1 cellular context compared by ENCODE assay signal in the genomic region with DNA sequence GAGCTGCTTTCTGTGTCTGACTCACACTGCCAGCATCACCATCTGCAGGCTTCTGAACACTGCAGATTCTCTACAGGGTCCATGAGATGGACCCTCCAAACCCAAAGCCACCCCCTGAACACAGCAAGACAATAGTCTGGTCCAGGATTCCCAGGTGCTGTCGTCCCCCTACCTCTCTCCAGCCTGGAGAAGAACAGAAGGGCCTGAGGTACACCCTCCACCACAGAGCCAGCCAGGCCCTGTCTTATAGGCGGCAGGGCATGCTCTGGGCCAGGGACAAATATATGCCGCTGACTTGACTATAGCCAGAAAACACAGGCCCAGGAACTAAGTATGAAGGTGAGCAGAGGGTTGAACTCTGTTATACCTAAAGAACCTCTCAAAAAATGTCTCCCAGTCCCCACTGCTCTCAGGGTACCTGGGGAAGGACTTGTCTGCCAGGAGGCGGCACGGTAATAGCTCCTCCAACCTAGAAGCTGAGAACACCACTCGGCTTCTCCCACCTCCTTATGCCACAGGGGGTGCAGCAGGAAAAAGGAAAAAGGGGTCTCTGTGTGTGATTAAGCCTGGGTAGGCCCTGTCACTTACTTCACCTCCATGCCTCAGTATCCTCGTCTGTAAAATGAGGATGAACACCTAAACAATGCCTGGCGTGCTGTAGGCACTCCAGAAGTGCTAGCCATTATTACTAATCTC.
A peak's percentile ranks its signal among the peaks of the same experiment; 100 is the strongest.
TF ChIP-seq lines count a peak whose summit lies in the region.

No MANE protein-coding gene starts in this region.

TF ChIP-seq in HepG2, 621 proteins besides CTCF, POLR2A, EP300 and RAD21:
- TF ChIP-seq CREB1 (IDR thresholded peaks at IDR 0.05), result no peak
- TF ChIP-seq CREB1 (CRISPR knock-in tag; IDR thresholded peaks at IDR 0.05), result no peak
- TF ChIP-seq NCOA2 (CRISPR knock-in tag; IDR thresholded peaks at IDR 0.05), result no peak
- 0 out of 2 replicates have a peak, but pooled peaks have one; percentile 9 for TF ChIP-seq FOXJ3 (CRISPR knock-in tag; IDR thresholded peaks at IDR 0.05; ENCODE audit: borderline replicate concordance)
- TF ChIP-seq ONECUT2 (CRISPR knock-in tag; IDR thresholded peaks at IDR 0.05), result no peak
- TF ChIP-seq ZNF672 (CRISPR knock-in tag; IDR thresholded peaks at IDR 0.05), result no peak
- no peak for TF ChIP-seq HOXA7 (CRISPR knock-in tag; IDR thresholded peaks at IDR 0.05)
- TF ChIP-seq ZNF501 (CRISPR knock-in tag; IDR thresholded peaks at IDR 0.05), result 0 out of 2 replicates have a peak, but pooled peaks have one; percentile 25
- no peak for TF ChIP-seq NFKBIZ (CRISPR knock-in tag; IDR thresholded peaks at IDR 0.05)
- TF ChIP-seq HNRNPLL (IDR thresholded peaks at IDR 0.05; ENCODE audit: low read depth, low read length, poor library complexity, severe bottlenecking), result no peak
- TF ChIP-seq, protein P1, sequence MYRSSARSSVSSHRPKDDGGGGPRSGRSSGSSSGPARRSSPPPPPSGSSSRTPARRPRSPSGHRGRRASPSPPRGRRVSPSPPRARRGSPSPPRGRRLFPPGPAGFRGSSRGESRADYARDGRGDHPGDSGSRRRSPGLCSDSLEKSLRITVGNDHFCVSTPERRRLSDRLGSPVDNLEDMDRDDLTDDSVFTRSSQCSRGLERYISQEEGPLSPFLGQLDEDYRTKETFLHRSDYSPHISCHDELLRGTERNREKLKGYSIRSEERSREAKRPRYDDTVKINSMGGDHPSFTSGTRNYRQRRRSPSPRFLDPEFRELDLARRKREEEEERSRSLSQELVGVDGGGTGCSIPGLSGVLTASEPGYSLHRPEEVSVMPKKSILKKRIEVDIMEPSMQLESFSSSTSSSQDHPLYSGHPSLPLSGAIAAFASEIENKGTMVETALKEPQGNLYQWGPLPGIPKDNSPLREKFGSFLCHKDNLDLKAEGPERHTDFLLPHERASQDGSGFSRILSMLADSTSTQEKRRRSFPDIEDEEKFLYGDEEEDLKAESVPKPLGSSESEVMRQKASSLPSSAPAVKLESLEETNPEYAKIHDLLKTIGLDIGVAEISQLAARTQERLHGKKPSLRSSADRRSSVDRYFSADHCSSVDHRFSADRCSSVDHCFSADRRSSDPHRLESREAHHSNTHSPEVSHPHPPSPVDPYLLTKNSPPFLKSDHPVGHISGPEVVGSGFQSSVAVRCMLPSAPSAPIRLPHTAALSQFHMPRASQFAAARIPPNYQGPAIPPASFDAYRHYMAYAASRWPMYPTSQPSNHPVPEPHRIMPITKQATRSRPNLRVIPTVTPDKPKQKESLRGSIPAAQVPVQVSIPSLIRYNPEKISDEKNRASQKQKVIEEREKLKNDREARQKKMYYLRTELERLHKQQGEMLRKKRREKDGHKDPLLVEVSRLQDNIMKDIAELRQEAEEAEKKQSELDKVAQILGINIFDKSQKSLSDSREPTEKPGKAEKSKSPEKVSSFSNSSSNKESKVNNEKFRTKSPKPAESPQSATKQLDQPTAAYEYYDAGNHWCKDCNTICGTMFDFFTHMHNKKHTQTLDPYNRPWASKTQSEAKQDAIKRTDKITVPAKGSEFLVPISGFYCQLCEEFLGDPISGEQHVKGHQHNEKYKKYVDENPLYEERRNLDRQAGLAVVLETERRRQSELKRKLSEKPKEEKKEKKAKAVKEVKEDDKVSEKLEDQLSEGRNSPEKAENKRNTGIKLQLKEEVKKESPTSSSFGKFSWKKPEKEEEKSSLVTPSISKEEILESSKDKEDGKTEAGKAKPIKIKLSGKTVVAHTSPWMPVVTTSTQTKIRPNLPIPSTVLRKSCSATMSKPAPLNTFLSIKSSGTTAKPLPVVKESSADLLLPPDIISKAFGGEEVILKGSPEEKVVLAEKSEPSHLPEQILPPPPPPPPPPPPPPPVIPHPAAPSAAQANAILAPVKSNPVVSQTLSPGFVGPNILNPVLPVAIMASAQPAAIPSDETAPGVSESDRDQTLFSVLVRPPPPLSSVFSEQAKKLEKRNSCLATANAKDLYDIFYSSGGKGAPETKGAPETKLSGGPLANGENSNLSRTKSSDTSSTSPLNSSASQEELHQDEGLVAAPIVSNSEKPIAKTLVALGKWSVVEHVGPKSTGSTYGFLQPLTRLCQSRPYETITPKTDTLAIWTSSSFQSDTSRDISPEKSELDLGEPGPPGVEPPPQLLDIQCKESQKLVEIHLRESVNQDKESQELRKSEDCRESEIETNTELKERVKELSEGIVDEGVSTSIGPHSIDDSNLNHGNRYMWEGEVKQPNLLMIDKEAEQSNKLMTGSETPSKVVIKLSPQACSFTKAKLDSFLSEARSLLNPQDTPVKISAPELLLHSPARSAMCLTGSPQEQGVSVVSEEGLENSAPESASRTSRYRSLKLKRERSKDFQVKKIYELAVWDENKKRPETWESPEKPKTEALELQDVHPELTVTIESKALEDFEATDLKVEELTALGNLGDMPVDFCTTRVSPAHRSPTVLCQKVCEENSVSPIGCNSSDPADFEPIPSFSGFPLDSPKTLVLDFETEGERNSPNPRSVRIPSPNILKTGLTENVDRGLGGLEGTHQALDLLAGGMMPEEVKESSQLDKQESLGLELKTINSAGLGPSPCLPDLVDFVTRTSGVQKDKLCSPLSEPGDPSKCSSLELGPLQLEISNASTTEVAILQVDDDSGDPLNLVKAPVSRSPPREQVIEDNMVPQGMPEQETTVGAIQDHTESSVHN (CRISPR knock-in tag; IDR thresholded peaks at IDR 0.05), result no peak
- TF ChIP-seq, protein P2, sequence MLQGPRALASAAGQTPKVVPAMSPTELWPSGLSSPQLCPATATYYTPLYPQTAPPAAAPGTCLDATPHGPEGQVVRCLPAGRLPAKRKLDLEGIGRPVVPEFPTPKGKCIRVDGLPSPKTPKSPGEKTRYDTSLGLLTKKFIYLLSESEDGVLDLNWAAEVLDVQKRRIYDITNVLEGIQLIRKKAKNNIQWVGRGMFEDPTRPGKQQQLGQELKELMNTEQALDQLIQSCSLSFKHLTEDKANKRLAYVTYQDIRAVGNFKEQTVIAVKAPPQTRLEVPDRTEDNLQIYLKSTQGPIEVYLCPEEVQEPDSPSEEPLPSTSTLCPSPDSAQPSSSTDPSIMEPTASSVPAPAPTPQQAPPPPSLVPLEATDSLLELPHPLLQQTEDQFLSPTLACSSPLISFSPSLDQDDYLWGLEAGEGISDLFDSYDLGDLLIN (CRISPR knock-in tag; IDR thresholded peaks at IDR 0.05; ENCODE audit: borderline replicate concordance), result no peak
- TF ChIP-seq, protein P3, sequence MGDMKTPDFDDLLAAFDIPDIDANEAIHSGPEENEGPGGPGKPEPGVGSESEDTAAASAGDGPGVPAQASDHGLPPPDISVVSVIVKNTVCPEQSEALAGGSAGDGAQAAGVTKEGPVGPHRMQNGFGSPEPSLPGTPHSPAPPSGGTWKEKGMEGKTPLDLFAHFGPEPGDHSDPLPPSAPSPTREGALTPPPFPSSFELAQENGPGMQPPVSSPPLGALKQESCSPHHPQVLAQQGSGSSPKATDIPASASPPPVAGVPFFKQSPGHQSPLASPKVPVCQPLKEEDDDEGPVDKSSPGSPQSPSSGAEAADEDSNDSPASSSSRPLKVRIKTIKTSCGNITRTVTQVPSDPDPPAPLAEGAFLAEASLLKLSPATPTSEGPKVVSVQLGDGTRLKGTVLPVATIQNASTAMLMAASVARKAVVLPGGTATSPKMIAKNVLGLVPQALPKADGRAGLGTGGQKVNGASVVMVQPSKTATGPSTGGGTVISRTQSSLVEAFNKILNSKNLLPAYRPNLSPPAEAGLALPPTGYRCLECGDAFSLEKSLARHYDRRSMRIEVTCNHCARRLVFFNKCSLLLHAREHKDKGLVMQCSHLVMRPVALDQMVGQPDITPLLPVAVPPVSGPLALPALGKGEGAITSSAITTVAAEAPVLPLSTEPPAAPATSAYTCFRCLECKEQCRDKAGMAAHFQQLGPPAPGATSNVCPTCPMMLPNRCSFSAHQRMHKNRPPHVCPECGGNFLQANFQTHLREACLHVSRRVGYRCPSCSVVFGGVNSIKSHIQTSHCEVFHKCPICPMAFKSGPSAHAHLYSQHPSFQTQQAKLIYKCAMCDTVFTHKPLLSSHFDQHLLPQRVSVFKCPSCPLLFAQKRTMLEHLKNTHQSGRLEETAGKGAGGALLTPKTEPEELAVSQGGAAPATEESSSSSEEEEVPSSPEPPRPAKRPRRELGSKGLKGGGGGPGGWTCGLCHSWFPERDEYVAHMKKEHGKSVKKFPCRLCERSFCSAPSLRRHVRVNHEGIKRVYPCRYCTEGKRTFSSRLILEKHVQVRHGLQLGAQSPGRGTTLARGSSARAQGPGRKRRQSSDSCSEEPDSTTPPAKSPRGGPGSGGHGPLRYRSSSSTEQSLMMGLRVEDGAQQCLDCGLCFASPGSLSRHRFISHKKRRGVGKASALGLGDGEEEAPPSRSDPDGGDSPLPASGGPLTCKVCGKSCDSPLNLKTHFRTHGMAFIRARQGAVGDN (CRISPR knock-in tag; IDR thresholded peaks at IDR 0.05), result peak; percentile 33; the same call in 1 of the 2 replicates
- TF ChIP-seq ZNF367 (CRISPR knock-in tag; IDR thresholded peaks at IDR 0.05; ENCODE audit: borderline replicate concordance), result no peak
- no peak for TF ChIP-seq CHCHD3 (CRISPR knock-in tag; IDR thresholded peaks at IDR 0.05)
- TF ChIP-seq, protein P4, sequence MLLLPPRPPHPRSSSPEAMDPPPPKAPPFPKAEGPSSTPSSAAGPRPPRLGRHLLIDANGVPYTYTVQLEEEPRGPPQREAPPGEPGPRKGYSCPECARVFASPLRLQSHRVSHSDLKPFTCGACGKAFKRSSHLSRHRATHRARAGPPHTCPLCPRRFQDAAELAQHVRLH (CRISPR knock-in tag; IDR thresholded peaks at IDR 0.05; ENCODE audit: borderline replicate concordance, low read depth), result no peak
- TF ChIP-seq ZNF326 (CRISPR knock-in tag; IDR thresholded peaks at IDR 0.05; ENCODE audit: borderline replicate concordance), result no peak
- TF ChIP-seq, protein P5, sequence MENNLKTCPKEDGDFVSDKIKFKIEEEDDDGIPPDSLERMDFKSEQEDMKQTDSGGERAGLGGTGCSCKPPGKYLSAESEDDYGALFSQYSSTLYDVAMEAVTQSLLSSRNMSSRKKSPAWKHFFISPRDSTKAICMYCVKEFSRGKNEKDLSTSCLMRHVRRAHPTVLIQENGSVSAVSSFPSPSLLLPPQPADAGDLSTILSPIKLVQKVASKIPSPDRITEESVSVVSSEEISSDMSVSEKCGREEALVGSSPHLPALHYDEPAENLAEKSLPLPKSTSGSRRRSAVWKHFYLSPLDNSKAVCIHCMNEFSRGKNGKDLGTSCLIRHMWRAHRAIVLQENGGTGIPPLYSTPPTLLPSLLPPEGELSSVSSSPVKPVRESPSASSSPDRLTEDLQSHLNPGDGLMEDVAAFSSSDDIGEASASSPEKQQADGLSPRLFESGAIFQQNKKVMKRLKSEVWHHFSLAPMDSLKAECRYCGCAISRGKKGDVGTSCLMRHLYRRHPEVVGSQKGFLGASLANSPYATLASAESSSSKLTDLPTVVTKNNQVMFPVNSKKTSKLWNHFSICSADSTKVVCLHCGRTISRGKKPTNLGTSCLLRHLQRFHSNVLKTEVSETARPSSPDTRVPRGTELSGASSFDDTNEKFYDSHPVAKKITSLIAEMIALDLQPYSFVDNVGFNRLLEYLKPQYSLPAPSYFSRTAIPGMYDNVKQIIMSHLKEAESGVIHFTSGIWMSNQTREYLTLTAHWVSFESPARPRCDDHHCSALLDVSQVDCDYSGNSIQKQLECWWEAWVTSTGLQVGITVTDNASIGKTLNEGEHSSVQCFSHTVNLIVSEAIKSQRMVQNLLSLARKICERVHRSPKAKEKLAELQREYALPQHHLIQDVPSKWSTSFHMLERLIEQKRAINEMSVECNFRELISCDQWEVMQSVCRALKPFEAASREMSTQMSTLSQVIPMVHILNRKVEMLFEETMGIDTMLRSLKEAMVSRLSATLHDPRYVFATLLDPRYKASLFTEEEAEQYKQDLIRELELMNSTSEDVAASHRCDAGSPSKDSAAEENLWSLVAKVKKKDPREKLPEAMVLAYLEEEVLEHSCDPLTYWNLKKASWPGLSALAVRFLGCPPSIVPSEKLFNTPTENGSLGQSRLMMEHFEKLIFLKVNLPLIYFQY (CRISPR knock-in tag; IDR thresholded peaks at IDR 0.05; ENCODE audit: borderline replicate concordance), result no peak
- no peak for TF ChIP-seq CREM (IDR thresholded peaks at IDR 0.05)
- TF ChIP-seq CREM (CRISPR knock-in tag; IDR thresholded peaks at IDR 0.05), result no peak
- TF ChIP-seq ZNF234 (CRISPR knock-in tag; conservative IDR thresholded peaks at IDR 0.05), result no peak
- TF ChIP-seq ZNF484 (CRISPR knock-in tag; IDR thresholded peaks at IDR 0.05; ENCODE audit: borderline replicate concordance, low read depth), result no peak
- no peak for TF ChIP-seq ZNF724P (CRISPR knock-in tag; IDR thresholded peaks at IDR 0.05; ENCODE audit: borderline replicate concordance)
- TF ChIP-seq, protein P6, sequence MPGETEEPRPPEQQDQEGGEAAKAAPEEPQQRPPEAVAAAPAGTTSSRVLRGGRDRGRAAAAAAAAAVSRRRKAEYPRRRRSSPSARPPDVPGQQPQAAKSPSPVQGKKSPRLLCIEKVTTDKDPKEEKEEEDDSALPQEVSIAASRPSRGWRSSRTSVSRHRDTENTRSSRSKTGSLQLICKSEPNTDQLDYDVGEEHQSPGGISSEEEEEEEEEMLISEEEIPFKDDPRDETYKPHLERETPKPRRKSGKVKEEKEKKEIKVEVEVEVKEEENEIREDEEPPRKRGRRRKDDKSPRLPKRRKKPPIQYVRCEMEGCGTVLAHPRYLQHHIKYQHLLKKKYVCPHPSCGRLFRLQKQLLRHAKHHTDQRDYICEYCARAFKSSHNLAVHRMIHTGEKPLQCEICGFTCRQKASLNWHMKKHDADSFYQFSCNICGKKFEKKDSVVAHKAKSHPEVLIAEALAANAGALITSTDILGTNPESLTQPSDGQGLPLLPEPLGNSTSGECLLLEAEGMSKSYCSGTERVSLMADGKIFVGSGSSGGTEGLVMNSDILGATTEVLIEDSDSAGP (CRISPR knock-in tag; IDR thresholded peaks at IDR 0.05; ENCODE audit: borderline replicate concordance), result no peak
- TF ChIP-seq ZNF430 (CRISPR knock-in tag; IDR thresholded peaks at IDR 0.05), result no peak
- TF ChIP-seq SMYD3 (CRISPR knock-in tag; IDR thresholded peaks at IDR 0.05), result no peak
- TF ChIP-seq ZNF224 (CRISPR knock-in tag; IDR thresholded peaks at IDR 0.05), result no peak
TF ChIP-seq in HepG2: peak in this region for 3.
